ENCODE assay signal across 8 cellular contexts in the genomic region with DNA sequence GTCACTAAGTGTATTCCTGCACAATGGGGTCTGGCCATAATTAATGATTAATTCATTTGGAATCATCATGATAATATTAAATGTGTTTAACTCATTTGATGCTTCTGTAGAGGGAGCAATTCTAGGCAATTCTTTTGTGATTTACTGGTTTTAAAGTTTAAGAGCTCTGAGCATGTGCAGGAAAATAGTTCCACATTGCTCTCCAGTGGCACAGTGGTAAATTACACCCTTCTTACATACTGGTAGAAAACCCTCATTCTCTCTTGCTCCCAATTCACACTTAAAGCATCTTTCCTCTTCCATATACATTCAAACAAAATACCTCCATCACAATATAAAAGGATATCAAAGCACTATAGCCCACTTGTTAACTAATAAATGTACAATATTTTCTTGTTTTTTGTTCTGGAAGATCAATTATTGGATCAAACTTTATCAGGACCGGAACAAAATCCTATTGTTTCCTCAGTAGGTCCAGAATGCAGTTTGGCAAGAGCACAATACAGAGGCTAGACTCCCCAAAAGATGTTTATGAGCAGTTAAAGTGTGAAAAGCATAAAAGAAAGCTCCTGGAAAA.
DNase-seq lines count a peak whose midpoint lies in the region; ATAC-seq, FAIRE-seq and TF ChIP-seq lines count a peak whose summit lies in the region.

No MANE protein-coding gene starts in this region.

- WGBS in body of pancreas, 2 donors: 69 to 71% methylated on average over 1 of the region's 1 CpG

- peak; percentile 77 for DNase-seq in A673 (ENCODE audit: low spot score)
- no peak for DNase-seq in GM18507 (ENCODE audit: extremely low spot score, insufficient read length, low read depth)
- peak; percentile 77 for DNase-seq in NCI-H1092 treated with DMSO at 0.1 percent for 48 hours (lab: John Stamatoyannopoulos, UW)
- no peak for DNase-seq in body of pancreas
- DNase-seq in midbrain (lab: John Stamatoyannopoulos, UW): peak; percentile 64
- DNase-seq in activated CD4-positive, alpha-beta T cell treated with anti-CD3 and anti-CD28 coated beads for 4 hours: no peak
- DNase-seq in NCI-H2196 treated with DMSO at 0.1 percent for 48 hours (lab: John Stamatoyannopoulos, UW; ENCODE audit: unreplicated experiment): no peak

- POLR2A ChIA-PET in A673 (lab: Charles Lee; ENCODE audit: low non-redundant PET): interaction anchor here (0.5 kb wide), 1 partner anchor 116 kb away, joined by 15 read pairs; no protein-coding TSS in a partner anchor

- TF ChIP-seq POLR2A in body of pancreas (IDR thresholded peaks at IDR 0.05): no peak

- H3K4me1 ChIP-seq in A673 (ENCODE audit: insufficient read depth, low read length, poor library complexity, severe bottlenecking): peaks cover 7% of the 10 kb centered on the region
- no peaks in the 10 kb centered on the region for H3K4me1 ChIP-seq in body of pancreas

- intact Hi-C loops in A673 (cut with micrococcal nuclease; ENCODE audit: unreplicated experiment): loop anchor here (5.0 kb wide), 1 partner anchor 1713 kb away; no protein-coding TSS in a partner anchor
- intact Hi-C loops in body of pancreas (cut with DNase I): no loop called here

- H3K36me3 ChIP-seq in A673 (ENCODE audit: insufficient read depth, low read length, poor library complexity, severe bottlenecking): no peaks in the 10 kb centered on the region
- H3K36me3 ChIP-seq in body of pancreas (replicated peaks in 1 of 2; ENCODE audit: insufficient read depth in 1 of 2, low read depth in 2 of 2): no peaks in the 10 kb centered on the region

- FAIRE-seq in GM18507 (lab: Jason Lieb, UNC): peak; percentile 53

- no peak overlapping the region for H3K4me3 ChIP-seq in A673 (ENCODE audit: low read depth, low read length, poor library complexity, severe bottlenecking)
- H3K4me3 ChIP-seq in body of pancreas: no peak overlapping the region

- H3K27ac ChIP-seq in A673 (ENCODE audit: low read depth, low read length, poor library complexity, severe bottlenecking): no peak overlapping the region
- no peak overlapping the region for H3K27ac ChIP-seq in body of pancreas

- no peaks in the 10 kb centered on the region for H3K9me3 ChIP-seq in A673 (ENCODE audit: low read depth, low read length, poor library complexity, severe bottlenecking)
- H3K9me3 ChIP-seq in body of pancreas: no peaks in the 10 kb centered on the region

- H3K27me3 ChIP-seq in A673 (replicated peaks; ENCODE audit: insufficient read depth, low read depth, low read length, poor library complexity): no peaks in the 10 kb centered on the region
- no peaks in the 10 kb centered on the region for H3K27me3 ChIP-seq in body of pancreas

- CTCF ChIA-PET in A673 (lab: Charles Lee): interaction anchor here (0.6 to 2.1 kb wide), 2 partner anchors 1712 to 1763 kb away, joined by 3 to 5 read pairs; no protein-coding TSS in a partner anchor

- ATAC-seq in body of pancreas: no peak
- ATAC-seq in HG03520 (IDR thresholded peaks at IDR 0.05; ENCODE audit: unreplicated experiment): no peak

- BruUV-seq in A673 (replicated peaks; lab: Mats Ljungman, UMichigan): no TSS peak

- TF ChIP-seq CTCF in A673 (conservative IDR thresholded peaks at IDR 0.05; ENCODE audit: low read depth, low read length): peak; percentile 77
- TF ChIP-seq CTCF in body of pancreas (IDR thresholded peaks at IDR 0.05): peak in 4 of 7 experiments; percentile 30 to 45 (median 35)

Comparison
In these comparisons a context has a peak if more than half of its experiments do, and no peak if none do; other contexts are left out.
1. DNase-seq: peak in A673 (single experiment), NCI-H1092 treated with DMSO at 0.1 percent for 48 hours (single experiment) and midbrain (single experiment); none in GM18507 (single experiment), body of pancreas (0 of 4), activated CD4-positive, alpha-beta T cell treated with anti-CD3 and anti-CD28 coated beads for 4 hours (0 of 2) and NCI-H2196 treated with DMSO at 0.1 percent for 48 hours (single experiment).